1 cellular context compared by ENCODE assay signal in genomic region chr7:149873074-149873967, GRCh38.
TF ChIP-seq lines count a peak whose summit lies in the region.

No MANE protein-coding gene starts in this region.

TF ChIP-seq in K562, 482 proteins besides CTCF, POLR2A, EP300 and RAD21 (continued from another document and continues in another):
- TF ChIP-seq FOXP1 (CRISPR knock-in tag; IDR thresholded peaks at IDR 0.05): peak; percentile 95; the same call in 1 of the 2 replicates
- no peak for TF ChIP-seq HINFP (tag; conservative IDR thresholded peaks at IDR 0.05; ENCODE audit: low read depth)
- TF ChIP-seq ZNF277 (CRISPR knock-in tag; IDR thresholded peaks at IDR 0.05; ENCODE audit: borderline replicate concordance): no peak
- no peak for TF ChIP-seq ZNF239 (CRISPR knock-in tag; IDR thresholded peaks at IDR 0.05)
- no peak for TF ChIP-seq CTCFL (IDR thresholded peaks at IDR 0.05; ENCODE audit: borderline replicate concordance, insufficient read depth, low read depth, low read length, poor library complexity, severe bottlenecking)
- no peak for TF ChIP-seq ZBED1 (IDR thresholded peaks at IDR 0.05)
- no peak for TF ChIP-seq RUNX1 (IDR thresholded peaks at IDR 0.05; ENCODE audit: low read depth)
- TF ChIP-seq MTF1 (CRISPR knock-in tag; IDR thresholded peaks at IDR 0.05; ENCODE audit: borderline replicate concordance): no peak
- peak in 2 of 3 experiments; percentile 27 to 45 for TF ChIP-seq YY1 (IDR thresholded peaks at IDR 0.05; ENCODE audit: borderline replicate concordance in 1 of 3, control insufficient read depth in 1 of 3, extremely low read depth in 1 of 3, insufficient read depth in 3 of 3, insufficient read length in 1 of 3, insufficient replicate concordance in 2 of 3, low read depth in 1 of 3, low read length in 2 of 3)
- TF ChIP-seq SRF (CRISPR knock-in tag; IDR thresholded peaks at IDR 0.05): no peak; a peak in 1 of 4 replicates
- TF ChIP-seq MAZ (CRISPR knock-in tag; conservative IDR thresholded peaks at IDR 0.05 in 1 of 2, IDR thresholded peaks at IDR 0.05 in 1 of 2): peak; percentile 29 to 55; a peak in 2 of 4 replicates
- TF ChIP-seq ELF1 (tag; IDR thresholded peaks at IDR 0.05): no peak
- no peak for TF ChIP-seq RNF2 (IDR thresholded peaks at IDR 0.05)
- TF ChIP-seq HNRNPUL1 (IDR thresholded peaks at IDR 0.05; ENCODE audit: low read length): no peak
- no peak for TF ChIP-seq ETV1 (tag; conservative IDR thresholded peaks at IDR 0.05; ENCODE audit: low read depth)
- TF ChIP-seq MAFF (IDR thresholded peaks at IDR 0.05; ENCODE audit: low read length): no peak
- TF ChIP-seq KLF13 (tag; IDR thresholded peaks at IDR 0.05; ENCODE audit: borderline replicate concordance, low read depth): peak; percentile 51; the same call in 1 of the 2 replicates
- TF ChIP-seq U2AF2 (optimal IDR thresholded peaks at IDR 0.05; ENCODE audit: low read depth, low read length): no peak
- TF ChIP-seq RAD51 (IDR thresholded peaks at IDR 0.05; ENCODE audit: borderline replicate concordance, low read depth): no peak
- TF ChIP-seq SMARCB1 (IDR thresholded peaks at IDR 0.05; ENCODE audit: insufficient read length, low read depth): no peak
- TF ChIP-seq ZNF609 (CRISPR knock-in tag; IDR thresholded peaks at IDR 0.05; ENCODE audit: borderline replicate concordance): no peak
- TF ChIP-seq NFE2L1 (tag; IDR thresholded peaks at IDR 0.05; ENCODE audit: borderline replicate concordance, low read depth): no peak
- no peak for TF ChIP-seq SRSF7 (optimal IDR thresholded peaks at IDR 0.05; ENCODE audit: low read depth, low read length)
- no peak for TF ChIP-seq FOXM1 (IDR thresholded peaks at IDR 0.05; ENCODE audit: low read depth)
- TF ChIP-seq FOXM1 (CRISPR knock-in tag; IDR thresholded peaks at IDR 0.05; ENCODE audit: low read depth): no peak; the same call in 1 of the 2 replicates
- TF ChIP-seq ARID3A (IDR thresholded peaks at IDR 0.05; ENCODE audit: borderline replicate concordance, low read depth, low read length): no peak
- peak; percentile 71 for TF ChIP-seq E2F3 (CRISPR knock-in tag; IDR thresholded peaks at IDR 0.05)
- no peak for TF ChIP-seq BRF2 (IDR thresholded peaks at IDR 0.05; ENCODE audit: borderline replicate concordance, insufficient read depth, insufficient read length)
- TF ChIP-seq MIER1 (IDR thresholded peaks at IDR 0.05; ENCODE audit: low read depth): no peak
- TF ChIP-seq POLR2G (IDR thresholded peaks at IDR 0.05; ENCODE audit: low read depth, low read length): peak; percentile 82
- TF ChIP-seq RFX5 (IDR thresholded peaks at IDR 0.05; ENCODE audit: low read depth, low read length): no peak
- TF ChIP-seq U2AF1 (optimal IDR thresholded peaks at IDR 0.05; ENCODE audit: low read depth, low read length): peak; percentile 95
- TF ChIP-seq MTA1 (IDR thresholded peaks at IDR 0.05; ENCODE audit: borderline replicate concordance): no peak
- TF ChIP-seq KDM2B (CRISPR knock-in tag; IDR thresholded peaks at IDR 0.05): no peak
- TF ChIP-seq ZNF311 (CRISPR knock-in tag; IDR thresholded peaks at IDR 0.05): no peak
- TF ChIP-seq MAX (CRISPR knock-in tag; IDR thresholded peaks at IDR 0.05): peak; percentile 78
- 0 out of 2 replicates have a peak, but pooled peaks have one; percentile 31 for TF ChIP-seq MECOM (CRISPR knock-in tag; IDR thresholded peaks at IDR 0.05)
- peak; percentile 48; the same call in 1 of the 2 replicates for TF ChIP-seq ZNF143 (CRISPR knock-in tag; IDR thresholded peaks at IDR 0.05)
- TF ChIP-seq CREB5 (CRISPR knock-in tag; IDR thresholded peaks at IDR 0.05): no peak
- no peak for TF ChIP-seq ZFP36 (IDR thresholded peaks at IDR 0.05; ENCODE audit: low read depth, low read length, partially characterized antibody)
- no peak for TF ChIP-seq PHB (CRISPR knock-in tag; IDR thresholded peaks at IDR 0.05)
- TF ChIP-seq CHD1 (IDR thresholded peaks at IDR 0.05; ENCODE audit: low read length): peak; percentile 17
- TF ChIP-seq ZNF696 (CRISPR knock-in tag; conservative IDR thresholded peaks at IDR 0.05): no peak
- TF ChIP-seq ERF (CRISPR knock-in tag; IDR thresholded peaks at IDR 0.05): peak; percentile 16; the same call in 1 of the 2 replicates
- 0 out of 2 replicates have a peak, but pooled peaks have one; percentile 12 for TF ChIP-seq SMARCA4 (IDR thresholded peaks at IDR 0.05)
- TF ChIP-seq E2F8 (IDR thresholded peaks at IDR 0.05; ENCODE audit: low read depth, partially characterized antibody): no peak
- no peak for TF ChIP-seq MLX (CRISPR knock-in tag; conservative IDR thresholded peaks at IDR 0.05)
- TF ChIP-seq DNMT1 (IDR thresholded peaks at IDR 0.05): no peak
- no peak for TF ChIP-seq BRD9 (IDR thresholded peaks at IDR 0.05; ENCODE audit: low read depth, partially characterized antibody)
- no peak for TF ChIP-seq HDAC1 (IDR thresholded peaks at IDR 0.05)
- 0 out of 2 replicates have a peak, but pooled peaks have one; percentile 51 for TF ChIP-seq SIN3B (IDR thresholded peaks at IDR 0.05; ENCODE audit: low read depth)
